4 cellular contexts compared by ENCODE assay signal in the genomic region with DNA sequence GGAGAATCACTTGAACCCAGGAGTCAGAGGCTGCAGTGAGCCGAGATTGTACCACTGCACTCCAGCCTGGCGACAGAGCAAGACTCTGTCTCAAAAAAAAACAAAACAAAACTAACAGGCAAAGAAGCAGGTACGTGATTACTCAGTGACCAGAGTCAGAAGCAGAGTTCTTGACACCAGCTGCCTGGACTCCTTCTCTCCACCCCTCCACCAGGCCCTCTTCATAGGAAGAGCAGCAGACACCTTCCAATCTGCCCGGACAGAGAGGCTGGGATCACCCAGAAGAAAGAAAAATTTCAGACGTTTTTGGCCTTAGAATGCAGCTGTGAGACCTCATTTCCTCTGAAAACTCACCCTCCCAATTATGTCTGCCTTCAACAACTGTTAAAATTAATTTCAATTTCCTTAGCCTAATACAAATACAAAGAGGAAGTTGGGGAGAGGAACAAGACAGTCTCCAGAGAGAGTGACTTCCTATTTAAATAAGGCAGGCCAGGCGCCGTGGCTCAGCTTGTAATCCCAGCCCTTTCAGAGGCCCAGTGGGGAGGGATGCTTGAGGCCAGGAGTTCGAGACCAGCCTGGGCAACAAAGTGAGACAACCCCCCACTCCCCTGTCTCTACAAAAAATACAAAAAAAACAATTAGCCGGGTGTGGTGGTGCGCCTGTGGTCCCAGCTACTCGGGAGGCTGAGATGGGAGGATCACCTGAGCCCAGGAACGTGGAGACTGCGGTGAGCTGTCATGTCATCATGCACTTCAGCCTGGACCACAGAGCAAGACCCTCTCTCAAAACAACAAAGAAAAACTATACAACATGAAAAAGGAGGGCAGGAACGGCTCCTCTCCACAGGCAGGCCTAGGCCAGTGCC.
TF ChIP-seq lines count a peak whose summit lies in the region.

No MANE protein-coding gene starts in this region.

TF ChIP-seq in SK-N-SH, 30 proteins besides CTCF, POLR2A, EP300 and RAD21:
- TF ChIP-seq GATA2 (CRISPR knock-in tag; IDR thresholded peaks at IDR 0.05) (no peak), EZH2phosphoT487 (IDR thresholded peaks at IDR 0.05; ENCODE audit: borderline replicate concordance, low read depth) (no peak), RXRA (IDR thresholded peaks at IDR 0.05; ENCODE audit: borderline replicate concordance, low read depth) (no peak), FOXJ3 (CRISPR knock-in tag; IDR thresholded peaks at IDR 0.05) (no peak)
- TF ChIP-seq, protein P1, sequence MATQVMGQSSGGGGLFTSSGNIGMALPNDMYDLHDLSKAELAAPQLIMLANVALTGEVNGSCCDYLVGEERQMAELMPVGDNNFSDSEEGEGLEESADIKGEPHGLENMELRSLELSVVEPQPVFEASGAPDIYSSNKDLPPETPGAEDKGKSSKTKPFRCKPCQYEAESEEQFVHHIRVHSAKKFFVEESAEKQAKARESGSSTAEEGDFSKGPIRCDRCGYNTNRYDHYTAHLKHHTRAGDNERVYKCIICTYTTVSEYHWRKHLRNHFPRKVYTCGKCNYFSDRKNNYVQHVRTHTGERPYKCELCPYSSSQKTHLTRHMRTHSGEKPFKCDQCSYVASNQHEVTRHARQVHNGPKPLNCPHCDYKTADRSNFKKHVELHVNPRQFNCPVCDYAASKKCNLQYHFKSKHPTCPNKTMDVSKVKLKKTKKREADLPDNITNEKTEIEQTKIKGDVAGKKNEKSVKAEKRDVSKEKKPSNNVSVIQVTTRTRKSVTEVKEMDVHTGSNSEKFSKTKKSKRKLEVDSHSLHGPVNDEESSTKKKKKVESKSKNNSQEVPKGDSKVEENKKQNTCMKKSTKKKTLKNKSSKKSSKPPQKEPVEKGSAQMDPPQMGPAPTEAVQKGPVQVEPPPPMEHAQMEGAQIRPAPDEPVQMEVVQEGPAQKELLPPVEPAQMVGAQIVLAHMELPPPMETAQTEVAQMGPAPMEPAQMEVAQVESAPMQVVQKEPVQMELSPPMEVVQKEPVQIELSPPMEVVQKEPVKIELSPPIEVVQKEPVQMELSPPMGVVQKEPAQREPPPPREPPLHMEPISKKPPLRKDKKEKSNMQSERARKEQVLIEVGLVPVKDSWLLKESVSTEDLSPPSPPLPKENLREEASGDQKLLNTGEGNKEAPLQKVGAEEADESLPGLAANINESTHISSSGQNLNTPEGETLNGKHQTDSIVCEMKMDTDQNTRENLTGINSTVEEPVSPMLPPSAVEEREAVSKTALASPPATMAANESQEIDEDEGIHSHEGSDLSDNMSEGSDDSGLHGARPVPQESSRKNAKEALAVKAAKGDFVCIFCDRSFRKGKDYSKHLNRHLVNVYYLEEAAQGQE (IDR thresholded peaks at IDR 0.05; ENCODE audit: low read depth, low read length), result no peak

TF ChIP-seq in SK-N-SH treated with all-trans-retinoic acid at 6 μM for 48 hours, 23 proteins besides CTCF, POLR2A, EP300 and RAD21 (continues in another document):
- TF ChIP-seq, protein P2, sequence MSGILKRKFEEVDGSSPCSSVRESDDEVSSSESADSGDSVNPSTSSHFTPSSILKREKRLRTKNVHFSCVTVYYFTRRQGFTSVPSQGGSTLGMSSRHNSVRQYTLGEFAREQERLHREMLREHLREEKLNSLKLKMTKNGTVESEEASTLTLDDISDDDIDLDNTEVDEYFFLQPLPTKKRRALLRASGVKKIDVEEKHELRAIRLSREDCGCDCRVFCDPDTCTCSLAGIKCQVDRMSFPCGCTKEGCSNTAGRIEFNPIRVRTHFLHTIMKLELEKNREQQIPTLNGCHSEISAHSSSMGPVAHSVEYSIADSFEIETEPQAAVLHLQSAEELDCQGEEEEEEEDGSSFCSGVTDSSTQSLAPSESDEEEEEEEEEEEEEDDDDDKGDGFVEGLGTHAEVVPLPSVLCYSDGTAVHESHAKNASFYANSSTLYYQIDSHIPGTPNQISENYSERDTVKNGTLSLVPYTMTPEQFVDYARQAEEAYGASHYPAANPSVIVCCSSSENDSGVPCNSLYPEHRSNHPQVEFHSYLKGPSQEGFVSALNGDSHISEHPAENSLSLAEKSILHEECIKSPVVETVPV (CRISPR knock-in tag; IDR thresholded peaks at IDR 0.05), result no peak
- TF ChIP-seq ZNF70 (CRISPR knock-in tag; IDR thresholded peaks at IDR 0.05) (no peak), TOX (CRISPR knock-in tag; IDR thresholded peaks at IDR 0.05; ENCODE audit: borderline replicate concordance) (no peak), CSDC2 (CRISPR knock-in tag; IDR thresholded peaks at IDR 0.05) (no peak), GLIS3 (CRISPR knock-in tag; IDR thresholded peaks at IDR 0.05) (no peak), ISL1 (CRISPR knock-in tag; IDR thresholded peaks at IDR 0.05) (no peak)
- TF ChIP-seq, protein P3, sequence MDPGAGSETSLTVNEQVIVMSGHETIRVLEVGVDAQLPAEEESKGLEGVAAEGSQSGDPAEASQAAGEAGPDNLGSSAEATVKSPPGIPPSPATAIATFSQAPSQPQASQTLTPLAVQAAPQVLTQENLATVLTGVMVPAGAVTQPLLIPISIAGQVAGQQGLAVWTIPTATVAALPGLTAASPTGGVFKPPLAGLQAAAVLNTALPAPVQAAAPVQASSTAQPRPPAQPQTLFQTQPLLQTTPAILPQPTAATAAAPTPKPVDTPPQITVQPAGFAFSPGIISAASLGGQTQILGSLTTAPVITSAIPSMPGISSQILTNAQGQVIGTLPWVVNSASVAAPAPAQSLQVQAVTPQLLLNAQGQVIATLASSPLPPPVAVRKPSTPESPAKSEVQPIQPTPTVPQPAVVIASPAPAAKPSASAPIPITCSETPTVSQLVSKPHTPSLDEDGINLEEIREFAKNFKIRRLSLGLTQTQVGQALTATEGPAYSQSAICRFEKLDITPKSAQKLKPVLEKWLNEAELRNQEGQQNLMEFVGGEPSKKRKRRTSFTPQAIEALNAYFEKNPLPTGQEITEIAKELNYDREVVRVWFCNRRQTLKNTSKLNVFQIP (CRISPR knock-in tag; IDR thresholded peaks at IDR 0.05; ENCODE audit: borderline replicate concordance, low read depth), result no peak
- TF ChIP-seq, protein P4, sequence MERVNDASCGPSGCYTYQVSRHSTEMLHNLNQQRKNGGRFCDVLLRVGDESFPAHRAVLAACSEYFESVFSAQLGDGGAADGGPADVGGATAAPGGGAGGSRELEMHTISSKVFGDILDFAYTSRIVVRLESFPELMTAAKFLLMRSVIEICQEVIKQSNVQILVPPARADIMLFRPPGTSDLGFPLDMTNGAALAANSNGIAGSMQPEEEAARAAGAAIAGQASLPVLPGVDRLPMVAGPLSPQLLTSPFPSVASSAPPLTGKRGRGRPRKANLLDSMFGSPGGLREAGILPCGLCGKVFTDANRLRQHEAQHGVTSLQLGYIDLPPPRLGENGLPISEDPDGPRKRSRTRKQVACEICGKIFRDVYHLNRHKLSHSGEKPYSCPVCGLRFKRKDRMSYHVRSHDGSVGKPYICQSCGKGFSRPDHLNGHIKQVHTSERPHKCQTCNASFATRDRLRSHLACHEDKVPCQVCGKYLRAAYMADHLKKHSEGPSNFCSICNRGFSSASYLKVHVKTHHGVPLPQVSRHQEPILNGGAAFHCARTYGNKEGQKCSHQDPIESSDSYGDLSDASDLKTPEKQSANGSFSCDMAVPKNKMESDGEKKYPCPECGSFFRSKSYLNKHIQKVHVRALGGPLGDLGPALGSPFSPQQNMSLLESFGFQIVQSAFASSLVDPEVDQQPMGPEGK (CRISPR knock-in tag; IDR thresholded peaks at IDR 0.05; ENCODE audit: borderline replicate concordance), result no peak

TF ChIP-seq in H1, 55 proteins besides CTCF, POLR2A, EP300 and RAD21:
- TF ChIP-seq BCL11A (IDR thresholded peaks at IDR 0.05; ENCODE audit: low read depth in 2 of 2, low read length in 2 of 2) (no peak), HDAC6 (IDR thresholded peaks at IDR 0.05; ENCODE audit: low read depth, low read length) (no peak), BACH1 (IDR thresholded peaks at IDR 0.05; ENCODE audit: low read length) (no peak), EZH2 (IDR thresholded peaks at IDR 0.05; ENCODE audit: low read depth, low read length, severe bottlenecking) (no peak), KDM4A (IDR thresholded peaks at IDR 0.05; ENCODE audit: low read depth, low read length, severe bottlenecking) (no peak), EGR1 (IDR thresholded peaks at IDR 0.05; ENCODE audit: borderline replicate concordance, low read depth, low read length) (no peak), TAF1 (IDR thresholded peaks at IDR 0.05; ENCODE audit: low read depth, low read length) (no peak)

TF ChIP-seq in neural cell, 6 proteins besides CTCF, POLR2A, EP300 and RAD21:
- TF ChIP-seq POLR2AphosphoS5 (IDR thresholded peaks at IDR 0.05), result no peak
- no peak for TF ChIP-seq SMC3 (conservative IDR thresholded peaks at IDR 0.05; ENCODE audit: poor library complexity)
- TF ChIP-seq EZH2 (IDR thresholded peaks at IDR 0.05; ENCODE audit: borderline replicate concordance, insufficient read depth, low read length, poor library complexity, severe bottlenecking), result no peak
- no peak for TF ChIP-seq MXI1 (conservative IDR thresholded peaks at IDR 0.05; ENCODE audit: poor library complexity, severe bottlenecking)
- TF ChIP-seq, protein P1 (IDR thresholded peaks at IDR 0.05; ENCODE audit: borderline replicate concordance), result no peak
- no peak for TF ChIP-seq TAF1 (IDR thresholded peaks at IDR 0.05; ENCODE audit: low read depth)
